ENCODE assay signal across 27 cellular contexts in the genomic region with DNA sequence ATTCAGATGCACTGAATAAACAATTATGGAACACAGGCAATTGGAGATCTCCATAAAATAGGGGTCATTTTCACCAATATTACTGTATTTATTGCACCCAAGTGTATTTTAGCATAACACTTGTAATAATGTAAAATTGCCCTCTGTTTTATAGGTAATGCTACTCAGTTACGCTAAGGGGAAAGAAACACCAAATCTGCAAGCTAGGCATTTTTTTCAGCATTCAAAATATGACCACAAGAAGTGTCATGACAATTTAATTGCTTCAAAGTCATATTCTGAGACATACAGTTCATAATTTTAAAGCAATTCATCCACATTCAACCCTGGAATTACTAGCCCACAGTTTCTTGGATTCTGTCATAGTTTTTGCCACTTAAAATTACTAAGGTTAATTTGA.
"Had no signal": no experiment of that assay in that cellular context is flagged by ENCODE, and none has a peak within 500 bp of the region (broad histone marks: within the 10 kb centered on the region; RNA-seq: fewer than 3 reads in every experiment).

No MANE protein-coding gene starts in this region.

- H3K79me2 ChIP-seq: hepatocyte had no signal

- FAIRE-seq: kidney, urothelium cell line had no signal

- H3K9me3 ChIP-seq: esophagus muscularis mucosa, gastroesophageal sphincter, heart left ventricle, ovary, psoas muscle, thoracic aorta, tibial nerve, upper lobe of left lung had no signal

- DNase-seq: effector CD8-positive, alpha-beta T cell; endodermal cell; foreskin keratinocyte; heart left ventricle; kidney; natural killer cell; occipital lobe; ovary; posterior cingulate gyrus; psoas muscle; right cardiac atrium; spleen; stimulated activated CD4-positive, alpha-beta T cell treated with anti-CD3 and anti-CD28 coated beads, Interleukin-4, amount 100 ng/mL, for 4 hours; stimulated activated naive CD8-positive, alpha-beta T cell treated with anti-CD3 and anti-CD28 coated beads, Interleukin-15, Interleukin-2, amounts not matched to agents 100 U/mL and 50 U/mL, for 24 hours; substantia nigra; upper lobe of left lung had no signal

- H3K4me1 ChIP-seq: esophagus muscularis mucosa, foreskin keratinocyte, gastroesophageal sphincter, heart left ventricle, psoas muscle, spleen, tibial nerve, upper lobe of left lung had no signal

- H3K4me3 ChIP-seq: esophagus muscularis mucosa, gastroesophageal sphincter, heart left ventricle, hepatocyte, lung, ovary, psoas muscle, skin epidermis, spleen, thoracic aorta, tibial nerve, upper lobe of left lung had no signal

- H3K4me2 ChIP-seq: hepatocyte had no signal

- H3K27ac ChIP-seq: epithelial cell of prostate, esophagus muscularis mucosa, foreskin keratinocyte, gastroesophageal sphincter, heart left ventricle, hepatocyte, ovary, psoas muscle, skin epidermis, spleen, thoracic aorta, tibial nerve, upper lobe of left lung had no signal

- ATAC-seq: foreskin keratinocyte; gastroesophageal sphincter; heart left ventricle; left lobe of liver; natural killer cell; psoas muscle; right cardiac atrium; stimulated activated memory B cell treated with anti-CD40 and anti-IgM and Interleukin-4, amounts not matched to agents 10 μg/mL and 1 μg/mL and 100 μg/mL, for 72 hours; stimulated activated naive CD8-positive, alpha-beta T cell treated with anti-CD3 and anti-CD28 coated beads, Interleukin-15, Interleukin-2, amounts not matched to agents 100 U/mL and 50 U/mL, for 24 hours had no signal

- H2AFZ ChIP-seq: hepatocyte had no signal

- H3K36me3 ChIP-seq: esophagus muscularis mucosa, gastroesophageal sphincter, heart left ventricle, ovary, spleen, thoracic aorta, tibial nerve, upper lobe of left lung had no signal

- H3K27me3 ChIP-seq: esophagus muscularis mucosa, foreskin keratinocyte, gastroesophageal sphincter, heart left ventricle, hepatocyte, ovary, spleen, tibial nerve, upper lobe of left lung had no signal
